ENCODE assay signal across 21 cellular contexts in genomic region chr11:47431356-47432083, GRCh38. TPM values are rescaled to one million over a fixed set of nuclear protein-coding genes. Genes with fewer than 3 reads are reported as not detected.
DNase-seq lines count a peak whose midpoint lies in the region; ATAC-seq, FAIRE-seq and TF ChIP-seq lines count a peak whose summit lies in the region.
"Had no signal": no experiment of that assay in that cellular context is flagged by ENCODE, and none has a peak within 500 bp of the region (broad histone marks: within the 10 kb centered on the region; RNA-seq: fewer than 3 reads in every experiment).

No MANE protein-coding gene starts in this region.

- H3K4me1 ChIP-seq in adrenal gland (replicated peaks in 1 of 2) (peaks cover 11 to 19% of the 10 kb centered on the region in 2 donors), HepG2 (ENCODE audit: insufficient read depth, low read length) (peaks cover 72% of the 10 kb centered on the region), ovary (ENCODE audit: insufficient read depth) (no peaks in the 10 kb centered on the region)
- H3K4me1 ChIP-seq: BLaER1, HAP-1 had no signal

- WGBS in adrenal gland, 4 donors: 63 to 79% (median 73%) methylated on average over 5 to 9 of the region's 9 CpGs
- WGBS in HepG2 (ENCODE audit: low lambda C conversion rate): 26% methylated on average over 9 of the region's 9 CpGs
- 74 to 80% (median 77%) methylated on average over 9 of the region's 9 CpGs for WGBS in ovary, 3 donors

- no peaks in the 10 kb centered on the region for H3K9me3 ChIP-seq in adrenal gland (replicated peaks in 1 of 3)
- no peaks in the 10 kb centered on the region for H3K9me3 ChIP-seq in HepG2 (ENCODE audit: low read length)
- no peaks in the 10 kb centered on the region for H3K9me3 ChIP-seq in ovary
- H3K9me3 ChIP-seq: BLaER1, HAP-1 had no signal

- no peaks in the 10 kb centered on the region for H3K79me2 ChIP-seq in HepG2 (ENCODE audit: insufficient read depth, low read length)

- no peaks in the 10 kb centered on the region for H3K36me3 ChIP-seq in adrenal gland (replicated peaks in 1 of 2)
- H3K36me3 ChIP-seq in HepG2 (replicated peaks in 1 of 2; ENCODE audit: control insufficient read depth in 1 of 2, insufficient read depth in 2 of 2, low read length in 2 of 2): no peaks in the 10 kb centered on the region
- H3K36me3 ChIP-seq in ovary: no peaks in the 10 kb centered on the region
- H3K36me3 ChIP-seq: BLaER1, HAP-1 had no signal

- H3K4me2 ChIP-seq in HepG2 (ENCODE audit: low read depth, low read length): peak overlapping the region; percentile 69
- H3K4me2 ChIP-seq: BLaER1 had no signal

- H3K4me1 Mint-ChIP-seq in progenitor cell of endocrine pancreas (ENCODE audit: low read depth): peaks cover 1% of the 10 kb centered on the region

- peak; percentile 31 for ATAC-seq in HepG2
- no peak for ATAC-seq in sciatic nerve
- no peak for ATAC-seq in GM19452 (IDR thresholded peaks at IDR 0.05; ENCODE audit: unreplicated experiment)

- BruUV-seq in HepG2 (replicated peaks; lab: Mats Ljungman, UMichigan): no TSS peak

- DNase-seq in adrenal gland (peak in 5 of 7 donors; percentile 72 to 82 (median 73)), HepG2 (ENCODE audit: low spot score) (peak; percentile 52), progenitor cell of endocrine pancreas (ENCODE audit: low spot score, unreplicated experiment) (no peak), sciatic nerve (ENCODE audit: low spot score) (no peak), ovary (no peak)
- DNase-seq: 8988T; CD4-positive, alpha-beta memory T cell; DMS153; DMS79; GDM1; KG1 had no signal

- H3K27ac ChIP-seq in adrenal gland (peak overlapping the region in 4 of 5 donors; percentile 29 to 56 (median 54)), HepG2 (ENCODE audit: extremely low read length, insufficient read depth, low read length) (peak overlapping the region; percentile 63), ovary (no peak overlapping the region)
- H3K27ac ChIP-seq: BLaER1 had no signal

- in situ Hi-C loops in HepG2 (cut with HindIII; ENCODE audit: extremely low pct_ligation_motif_present, low pct_unique_long_range_greater_than_20kb): no loop called here

- TF ChIP-seq POLR2A in adrenal gland (IDR thresholded peaks at IDR 0.05) (no peak), HepG2 (IDR thresholded peaks at IDR 0.05; ENCODE audit: insufficient read depth in 1 of 2, low read depth in 2 of 2, low read length in 2 of 2) (no peak), ovary (IDR thresholded peaks at IDR 0.05) (no peak)

- H3K4me3 Mint-ChIP-seq in progenitor cell of endocrine pancreas (ENCODE audit: low read depth): no peak overlapping the region
- H3K4me3 Mint-ChIP-seq: CD14-positive monocyte; CD4-positive, alpha-beta memory T cell; IgD-negative memory B cell had no signal

- no peaks in the 10 kb centered on the region for H3K36me3 Mint-ChIP-seq in progenitor cell of endocrine pancreas (ENCODE audit: insufficient read depth)
- H3K36me3 Mint-ChIP-seq: CD14-positive monocyte, IgD-negative memory B cell had no signal

- TF ChIP-seq CTCF in adrenal gland (IDR thresholded peaks at IDR 0.05): no peak
- TF ChIP-seq CTCF in HepG2 (CRISPR knock-in tag; IDR thresholded peaks at IDR 0.05): no peak
- TF ChIP-seq CTCF in progenitor cell of endocrine pancreas (IDR thresholded peaks at IDR 0.05; ENCODE audit: unreplicated experiment): no peak
- TF ChIP-seq CTCF in ovary (IDR thresholded peaks at IDR 0.05): no peak

- no peaks in the 10 kb centered on the region for H4K20me1 ChIP-seq in HepG2 (ENCODE audit: insufficient read depth, low read length)
- H4K20me1 ChIP-seq: BLaER1 had no signal

- H3K27me3 ChIP-seq in adrenal gland: no peaks in the 10 kb centered on the region
- no peaks in the 10 kb centered on the region; a peak in 1 of 5 replicates for H3K27me3 ChIP-seq in HepG2 (ENCODE audit: control insufficient read depth in 1 of 2, insufficient read depth in 2 of 2, low read length in 2 of 2)
- no peaks in the 10 kb centered on the region for H3K27me3 ChIP-seq in ovary
- H3K27me3 ChIP-seq: BLaER1 had no signal

- CTCF ChIA-PET in HepG2 (lab: Yijun Ruan, JAX; ENCODE audit: low intra/inter-chr PET ratio, low total read pairs): no interaction called here

- no peaks in the 10 kb centered on the region for H3K9me3 Mint-ChIP-seq in progenitor cell of endocrine pancreas (ENCODE audit: low read depth)
- H3K9me3 Mint-ChIP-seq: CD14-positive monocyte; CD4-positive, alpha-beta memory T cell; IgD-negative memory B cell had no signal

- POLR2A ChIA-PET in HepG2 (lab: Yijun Ruan, JAX): interaction anchor here (1.1 kb wide), 1 partner anchor 13 kb away, joined by 6 read pairs; no protein-coding TSS in a partner anchor

- peak; percentile 63 for FAIRE-seq in HepG2 (lab: Jason Lieb, UNC)
- FAIRE-seq: H1, HTR-8/SVneo had no signal

- H3K4me3 ChIP-seq in adrenal gland: no peak overlapping the region
- peak overlapping the region in 2 of 3 experiments; percentile 33 to 53; a peak in 4 of 6 replicates for H3K4me3 ChIP-seq in HepG2 (replicated peaks in 1 of 3; ENCODE audit: insufficient read depth in 1 of 3, low read depth in 2 of 3, low read length in 3 of 3)
- no peak overlapping the region for H3K4me3 ChIP-seq in ovary
- H3K4me3 ChIP-seq: BLaER1, HAP-1 had no signal

- peak in 1 of 2 experiments; percentile 35; a peak in 1 of 4 replicates for TF ChIP-seq EP300 in HepG2 (IDR thresholded peaks at IDR 0.05; ENCODE audit: low read depth in 2 of 2, low read length in 2 of 2)
- TF ChIP-seq EP300 in HepG2 (CRISPR knock-in tag; IDR thresholded peaks at IDR 0.05; ENCODE audit: borderline replicate concordance): no peak
- no peak for TF ChIP-seq EP300 in ovary (IDR thresholded peaks at IDR 0.05)

- no peak for TF ChIP-seq RAD21 in HepG2 (CRISPR knock-in tag; IDR thresholded peaks at IDR 0.05)

- no peak overlapping the region; the same call in none of the 2 replicates for H3K9ac ChIP-seq in HepG2 (ENCODE audit: insufficient read depth, low read depth, low read length)
- H3K9ac ChIP-seq: BLaER1 had no signal

- no peak overlapping the region for H2AFZ ChIP-seq in HepG2 (ENCODE audit: low read length)

- peak overlapping the region; percentile 62 for H3K27ac Mint-ChIP-seq in progenitor cell of endocrine pancreas
- H3K27ac Mint-ChIP-seq: CD4-positive, alpha-beta memory T cell had no signal

- intact Hi-C loops in adrenal gland (cut with DNase I): no loop called here
- intact Hi-C loops in HepG2 (cut with micrococcal nuclease; ENCODE audit: unreplicated experiment): no loop called here
- intact Hi-C loops in sciatic nerve (cut with DNase I): no loop called here
- intact Hi-C loops in ovary (cut with DNase I): no loop called here

- H3K27me3 Mint-ChIP-seq in progenitor cell of endocrine pancreas: no peaks in the 10 kb centered on the region
- H3K27me3 Mint-ChIP-seq: CD4-positive, alpha-beta memory T cell had no signal

RNA-seq across cellular contexts. Expression of gene PSMC3, which starts 5.3 kb away (rescaled TPM):
- total RNA-seq in adrenal gland (100 to 1,000 TPM in 5 of 8 donors, 10 to 100 TPM in 3; 85.4 to 164 (median 123) TPM), HepG2 (2016; rRNA removed; fragmentation: Illumina TruSeq; extraction: Trizol) (214 and 279 TPM in 2 replicates), progenitor cell of endocrine pancreas (101 and 103 TPM in 2 replicates), sciatic nerve (97.5 TPM), ovary (10 to 100 TPM; 60.7 to 89.6 (median 79.4) TPM)
- polyA plus RNA-seq in adrenal gland (100 to 1,000 TPM; 110 to 291 (median 137) TPM), HepG2 (2011; rRNA removed) (66.7 and 75.8 TPM in 2 replicates), ovary (100 to 1,000 TPM; 104 to 267 TPM)
- total RNA-seq in HepG2 (2016; cell fraction: cytosol; rRNA removed; fragmentation: Illumina TruSeq; extraction: Trizol; ENCODE audit: low read depth): 50.9 and 53.3 TPM in 2 replicates
- 219 and 288 TPM in 2 replicates for total RNA-seq in HepG2 (2016; cell fraction: insoluble cytoplasmic fraction; rRNA removed; fragmentation: Illumina TruSeq; extraction: Trizol)
- 67.5 and 75.1 TPM in 2 replicates for total RNA-seq in HepG2 (2016; cell fraction: membrane; rRNA removed; fragmentation: Illumina TruSeq; extraction: Trizol)
- 86.3 and 92.9 TPM in 2 replicates for total RNA-seq in HepG2 (2016; cell fraction: nucleus; rRNA removed; fragmentation: Illumina TruSeq; extraction: Trizol)
- polyA plus RNA-seq in HepG2 (2011; cell fraction: cytosol; rRNA removed): 95.2 and 102 TPM in 2 replicates
- 41.7 and 44.9 TPM in 2 replicates for polyA plus RNA-seq in HepG2 (2011; cell fraction: nucleus; rRNA removed)
- 71.8 and 98.0 TPM in 2 replicates for polyA plus RNA-seq in HepG2 (2012)
- 52.7 and 54.7 TPM in 2 replicates for polyA plus RNA-seq in HepG2 (2016; cell fraction: cytosol; fragmentation: Illumina TruSeq; extraction: Trizol; ENCODE audit: low read depth)
- 298 and 314 TPM in 2 replicates for polyA plus RNA-seq in HepG2 (2016; cell fraction: insoluble cytoplasmic fraction; fragmentation: Illumina TruSeq; extraction: Trizol; ENCODE audit: low read depth)
- 58.7 and 63.6 TPM in 2 replicates for polyA plus RNA-seq in HepG2 (2016; cell fraction: membrane; fragmentation: Illumina TruSeq; extraction: Trizol; ENCODE audit: low read depth)
- 117 and 127 TPM in 2 replicates for polyA plus RNA-seq in HepG2 (2016; cell fraction: nucleus; fragmentation: Illumina TruSeq; extraction: Trizol; ENCODE audit: insufficient read depth, low read depth)
- 52.6 and 310 TPM in 2 replicates for polyA minus RNA-seq in HepG2 (2011; rRNA and poly(A)+ RNA removed; ENCODE audit: low replicate concordance)
- 39.1 and 44.3 TPM in 2 replicates for polyA minus RNA-seq in HepG2 (2011; cell fraction: cytosol; rRNA and poly(A)+ RNA removed)
- 51.1 and 58.3 TPM in 2 replicates for polyA minus RNA-seq in HepG2 (2011; cell fraction: nucleus; rRNA and poly(A)+ RNA removed)

RNA-seq across cellular contexts. Expression of gene RAPSN, which starts 17.4 kb away (rescaled TPM):
- total RNA-seq in adrenal gland: 1 to 10 TPM in 7 of 8 donors, under 1 TPM in 1; 0.18 to 5.1 (median 2.1) TPM
- 1 to 10 TPM in 2 of 3 donors, under 1 TPM in 1; 0.33 to 4.7 (median 3.9) TPM for polyA plus RNA-seq in adrenal gland
- 0.60 and 1.2 TPM in 2 replicates for total RNA-seq in HepG2 (2016; rRNA removed; fragmentation: Illumina TruSeq; extraction: Trizol)
- 0.91 and 1.4 TPM in 2 replicates for total RNA-seq in HepG2 (2016; cell fraction: cytosol; rRNA removed; fragmentation: Illumina TruSeq; extraction: Trizol; ENCODE audit: low read depth)
- 1.0 and 1.7 TPM in 2 replicates for total RNA-seq in HepG2 (2016; cell fraction: insoluble cytoplasmic fraction; rRNA removed; fragmentation: Illumina TruSeq; extraction: Trizol)
- total RNA-seq in HepG2 (2016; cell fraction: membrane; rRNA removed; fragmentation: Illumina TruSeq; extraction: Trizol): 1.2 and 1.4 TPM in 2 replicates
- 0.72 and 1.2 TPM in 2 replicates for total RNA-seq in HepG2 (2016; cell fraction: nucleus; rRNA removed; fragmentation: Illumina TruSeq; extraction: Trizol)
- polyA plus RNA-seq in HepG2 (2011; rRNA removed): 0.15 and 0.40 TPM in 2 replicates
- polyA plus RNA-seq in HepG2 (2011; cell fraction: cytosol; rRNA removed): 0.13 and 0.14 TPM in 2 replicates
- 0.77 and 1.1 TPM in 2 replicates for polyA plus RNA-seq in HepG2 (2011; cell fraction: nucleus; rRNA removed)
- 0.79 and 0.80 TPM in 2 replicates for polyA plus RNA-seq in HepG2 (2012)
- 0.51 and 1.2 TPM in 2 replicates for polyA plus RNA-seq in HepG2 (2016; cell fraction: cytosol; fragmentation: Illumina TruSeq; extraction: Trizol; ENCODE audit: low read depth)
- 0.83 and 0.93 TPM in 2 replicates for polyA plus RNA-seq in HepG2 (2016; cell fraction: insoluble cytoplasmic fraction; fragmentation: Illumina TruSeq; extraction: Trizol; ENCODE audit: low read depth)
- 0.44 TPM in 1 of 2 replicates, not detected in the other for polyA plus RNA-seq in HepG2 (2016; cell fraction: membrane; fragmentation: Illumina TruSeq; extraction: Trizol; ENCODE audit: low read depth)
- polyA plus RNA-seq in HepG2 (2016; cell fraction: nucleus; fragmentation: Illumina TruSeq; extraction: Trizol; ENCODE audit: insufficient read depth, low read depth): 2.3 and 3.6 TPM in 2 replicates
- polyA minus RNA-seq in HepG2 (2011; rRNA and poly(A)+ RNA removed; ENCODE audit: low replicate concordance): 0.16 and 0.64 TPM in 2 replicates
- not detected in 2 replicates for polyA minus RNA-seq in HepG2 (2011; cell fraction: cytosol; rRNA and poly(A)+ RNA removed)
- polyA minus RNA-seq in HepG2 (2011; cell fraction: nucleus; rRNA and poly(A)+ RNA removed): 0.75 and 1.2 TPM in 2 replicates
- 0.42 and 0.81 TPM in 2 replicates for total RNA-seq in progenitor cell of endocrine pancreas
- total RNA-seq in sciatic nerve: 4.9 TPM
- total RNA-seq in ovary: under 1 TPM in 3 of 7 donors, not detected in 4; 0.23 to 0.43 (median 0.32) TPM
- polyA plus RNA-seq in ovary: under 1 TPM in 1 of 2 donors, not detected in 1; 0.08 TPM
- total RNA-seq: Daoy had no signal
- polyA plus RNA-seq: AG04450; CD14-positive monocyte; CD4-positive, alpha-beta memory T cell had no signal

RNA-seq across cellular contexts. Expression of gene SLC39A13, which starts 23.1 kb away (rescaled TPM):
- total RNA-seq in adrenal gland (10 to 100 TPM; 35.8 to 92.9 (median 58.6) TPM), HepG2 (2016; rRNA removed; fragmentation: Illumina TruSeq; extraction: Trizol) (7.2 and 15.3 TPM in 2 replicates), progenitor cell of endocrine pancreas (38.3 and 42.4 TPM in 2 replicates), sciatic nerve (55.5 TPM), ovary (10 to 100 TPM; 38.7 to 60.2 (median 51.7) TPM)
- polyA plus RNA-seq in adrenal gland (10 to 100 TPM in 2 of 3 donors, 1 to 10 TPM in 1; 8.2 to 80.5 (median 64.5) TPM), HepG2 (2011; rRNA removed) (30.5 and 40.7 TPM in 2 replicates), ovary (10 to 100 TPM in 1 of 2 donors, 1 to 10 TPM in 1; 2.8 to 54.8 TPM)
- total RNA-seq in HepG2 (2016; cell fraction: cytosol; rRNA removed; fragmentation: Illumina TruSeq; extraction: Trizol; ENCODE audit: low read depth): 5.8 and 6.7 TPM in 2 replicates
- total RNA-seq in HepG2 (2016; cell fraction: insoluble cytoplasmic fraction; rRNA removed; fragmentation: Illumina TruSeq; extraction: Trizol): 5.9 and 15.1 TPM in 2 replicates
- 12.4 and 12.8 TPM in 2 replicates for total RNA-seq in HepG2 (2016; cell fraction: membrane; rRNA removed; fragmentation: Illumina TruSeq; extraction: Trizol)
- 13.7 and 15.1 TPM in 2 replicates for total RNA-seq in HepG2 (2016; cell fraction: nucleus; rRNA removed; fragmentation: Illumina TruSeq; extraction: Trizol)
- polyA plus RNA-seq in HepG2 (2011; cell fraction: cytosol; rRNA removed): 23.0 and 34.8 TPM in 2 replicates
- polyA plus RNA-seq in HepG2 (2011; cell fraction: nucleus; rRNA removed): 143 and 176 TPM in 2 replicates
- 13.2 and 20.5 TPM in 2 replicates for polyA plus RNA-seq in HepG2 (2012)
- 9.4 and 9.7 TPM in 2 replicates for polyA plus RNA-seq in HepG2 (2016; cell fraction: cytosol; fragmentation: Illumina TruSeq; extraction: Trizol; ENCODE audit: low read depth)
- polyA plus RNA-seq in HepG2 (2016; cell fraction: insoluble cytoplasmic fraction; fragmentation: Illumina TruSeq; extraction: Trizol; ENCODE audit: low read depth): 6.9 and 7.7 TPM in 2 replicates
- 11.6 and 15.3 TPM in 2 replicates for polyA plus RNA-seq in HepG2 (2016; cell fraction: membrane; fragmentation: Illumina TruSeq; extraction: Trizol; ENCODE audit: low read depth)
- 31.2 and 34.6 TPM in 2 replicates for polyA plus RNA-seq in HepG2 (2016; cell fraction: nucleus; fragmentation: Illumina TruSeq; extraction: Trizol; ENCODE audit: insufficient read depth, low read depth)
- 14.8 and 27.8 TPM in 2 replicates for polyA minus RNA-seq in HepG2 (2011; rRNA and poly(A)+ RNA removed; ENCODE audit: low replicate concordance)
- 8.2 and 8.5 TPM in 2 replicates for polyA minus RNA-seq in HepG2 (2011; cell fraction: cytosol; rRNA and poly(A)+ RNA removed)
- polyA minus RNA-seq in HepG2 (2011; cell fraction: nucleus; rRNA and poly(A)+ RNA removed): 15.2 and 17.7 TPM in 2 replicates

RNA-seq across cellular contexts. Expression of gene SPI1, which starts 53.2 kb away (rescaled TPM):
- total RNA-seq in adrenal gland (10 to 100 TPM; 26.3 to 65.6 (median 42.1) TPM), HepG2 (2016; rRNA removed; fragmentation: Illumina TruSeq; extraction: Trizol) (not detected in 2 replicates), progenitor cell of endocrine pancreas (not detected in 2 replicates), sciatic nerve (47.0 TPM), ovary (10 to 100 TPM in 2 of 7 donors, 1 to 10 TPM in 5; 5.1 to 21.5 (median 8.5) TPM)
- polyA plus RNA-seq in adrenal gland (10 to 100 TPM in 2 of 3 donors, 1 to 10 TPM in 1; 7.0 to 79.2 (median 43.0) TPM), HepG2 (2011; rRNA removed) (not detected in 2 replicates), ovary (1 to 10 TPM; 3.9 to 6.8 TPM)
- total RNA-seq in HepG2 (2016; cell fraction: cytosol; rRNA removed; fragmentation: Illumina TruSeq; extraction: Trizol; ENCODE audit: low read depth): not detected in 2 replicates
- not detected in 2 replicates for total RNA-seq in HepG2 (2016; cell fraction: insoluble cytoplasmic fraction; rRNA removed; fragmentation: Illumina TruSeq; extraction: Trizol)
- total RNA-seq in HepG2 (2016; cell fraction: membrane; rRNA removed; fragmentation: Illumina TruSeq; extraction: Trizol): not detected in 2 replicates
- total RNA-seq in HepG2 (2016; cell fraction: nucleus; rRNA removed; fragmentation: Illumina TruSeq; extraction: Trizol): not detected in 2 replicates
- not detected in 2 replicates for polyA plus RNA-seq in HepG2 (2011; cell fraction: cytosol; rRNA removed)
- polyA plus RNA-seq in HepG2 (2011; cell fraction: nucleus; rRNA removed): not detected in 2 replicates
- not detected in 2 replicates for polyA plus RNA-seq in HepG2 (2012)
- not detected in 2 replicates for polyA plus RNA-seq in HepG2 (2016; cell fraction: cytosol; fragmentation: Illumina TruSeq; extraction: Trizol; ENCODE audit: low read depth)
- not detected in 2 replicates for polyA plus RNA-seq in HepG2 (2016; cell fraction: insoluble cytoplasmic fraction; fragmentation: Illumina TruSeq; extraction: Trizol; ENCODE audit: low read depth)
- polyA plus RNA-seq in HepG2 (2016; cell fraction: membrane; fragmentation: Illumina TruSeq; extraction: Trizol; ENCODE audit: low read depth): not detected in 2 replicates
- not detected in 2 replicates for polyA plus RNA-seq in HepG2 (2016; cell fraction: nucleus; fragmentation: Illumina TruSeq; extraction: Trizol; ENCODE audit: insufficient read depth, low read depth)
- polyA minus RNA-seq in HepG2 (2011; rRNA and poly(A)+ RNA removed; ENCODE audit: low replicate concordance): 0.61 and 0.70 TPM in 2 replicates
- polyA minus RNA-seq in HepG2 (2011; cell fraction: cytosol; rRNA and poly(A)+ RNA removed): not detected in 2 replicates
- not detected in 2 replicates for polyA minus RNA-seq in HepG2 (2011; cell fraction: nucleus; rRNA and poly(A)+ RNA removed)
- total RNA-seq: A673, Daoy, H1 had no signal
- polyA plus RNA-seq: AG04450 had no signal

Comparison
In these comparisons a context has a peak if more than half of its experiments do, and no peak if none do; other contexts are left out.
1. DNase-seq: peak in adrenal gland (5 of 7) and HepG2 (single experiment); none in progenitor cell of endocrine pancreas (single experiment), sciatic nerve (single experiment) and ovary (0 of 5).
2. H3K27ac ChIP-seq: peak in adrenal gland (4 of 5) and HepG2 (single experiment); none in ovary (0 of 2).
3. H3K4me3 ChIP-seq: peak in HepG2 (2 of 3); none in adrenal gland (0 of 4) and ovary (single experiment).